In the genomic region with DNA sequence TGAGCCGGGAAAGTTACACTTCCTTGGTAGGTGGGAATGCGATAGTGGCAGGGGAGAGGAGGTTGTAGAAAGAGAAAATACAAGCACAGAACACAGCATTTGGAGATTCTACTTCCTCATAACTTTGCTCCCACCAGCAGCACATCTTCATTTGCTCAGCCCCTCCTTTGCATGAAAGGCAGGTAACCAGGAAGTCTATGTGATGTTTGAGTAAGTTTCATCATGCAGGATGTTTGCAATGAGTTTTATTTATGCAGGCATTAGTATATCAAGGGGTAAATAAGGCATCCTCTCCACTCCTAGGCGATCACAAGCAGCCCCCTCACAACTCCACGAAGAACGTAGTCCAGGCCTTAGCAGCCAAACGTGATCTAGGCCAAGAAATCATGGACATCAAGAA, we compare ENCODE assay signal across 35 cellular contexts. TPM values are rescaled to one million over a fixed set of nuclear protein-coding genes. Genes with fewer than 3 reads are reported as not detected.
"Had no signal": no experiment of that assay in that cellular context is flagged by ENCODE, and none has a peak within 500 bp of the region (broad histone marks: within the 10 kb centered on the region; RNA-seq: fewer than 3 reads in every experiment).

No MANE protein-coding gene starts in this region.

- H3K9me3 Mint-ChIP-seq: activated B cell treated with CpG ODN at 0.5 μM for 24 hours; activated CD4-positive, alpha-beta memory T cell treated with anti-CD3 and anti-CD28 coated beads, Interleukin-2, amount 10 ng/mL, durations not matched to agents 7 days and 5 days; activated naive CD4-positive, alpha-beta T cell treated with anti-CD3 and anti-CD28 coated beads, Interleukin-2, amount 10 ng/mL, durations not matched to agents 7 days and 5 days; activated naive CD8-positive, alpha-beta T cell treated with anti-CD3 and anti-CD28 coated beads, Interleukin-2, amount 50 U/mL, for 24 hours; brain; T-cell had no signal

- H3K9me3 ChIP-seq: MG63 had no signal

- H3K27me3 Mint-ChIP-seq: activated naive CD8-positive, alpha-beta T cell had no signal

- H3K27ac Mint-ChIP-seq: activated B cell treated with CpG ODN at 0.5 μM for 24 hours; activated CD4-positive, alpha-beta memory T cell treated with anti-CD3 and anti-CD28 coated beads, Interleukin-2, amount 10 ng/mL, durations not matched to agents 7 days and 5 days; activated CD8-positive, alpha-beta memory T cell treated with anti-CD3 and anti-CD28 coated beads, Interleukin-2, amount 10 ng/mL, durations not matched to agents 7 days and 5 days; activated naive CD4-positive, alpha-beta T cell treated with anti-CD3 and anti-CD28 coated beads, Interleukin-2, amount 10 ng/mL, durations not matched to agents 7 days and 5 days; activated naive CD8-positive, alpha-beta T cell; activated naive CD8-positive, alpha-beta T cell treated with anti-CD3 and anti-CD28 coated beads, Interleukin-2, amount 50 U/mL, for 24 hours; brain; T-cell; T-helper 17 cell had no signal

- H3K4me3 Mint-ChIP-seq: activated B cell treated with CpG ODN at 0.5 μM for 24 hours; activated CD4-positive, alpha-beta memory T cell treated with anti-CD3 and anti-CD28 coated beads, Interleukin-2, amount 10 ng/mL, durations not matched to agents 7 days and 5 days; activated CD8-positive, alpha-beta memory T cell treated with anti-CD3 and anti-CD28 coated beads, Interleukin-2, amount 10 ng/mL, durations not matched to agents 7 days and 5 days; activated naive CD4-positive, alpha-beta T cell treated with anti-CD3 and anti-CD28 coated beads, Interleukin-2, amount 10 ng/mL, durations not matched to agents 7 days and 5 days; activated naive CD8-positive, alpha-beta T cell; activated naive CD8-positive, alpha-beta T cell treated with anti-CD3 and anti-CD28 coated beads, Interleukin-2, amount 50 U/mL, for 24 hours; T-cell; T-helper 17 cell had no signal

- ATAC-seq: activated CD8-positive, alpha-beta memory T cell treated with anti-CD3 and anti-CD28 coated beads, Interleukin-2, amount 10 ng/mL, durations not matched to agents 7 days and 5 days; activated naive CD8-positive, alpha-beta T cell treated with anti-CD3 and anti-CD28 coated beads, Interleukin-2, amount 50 U/mL, for 24 hours; Right ventricle myocardium inferior; SK-N-SH treated with all-trans-retinoic acid at 6 μM for 48 hours; T-cell; T-helper 17 cell had no signal

- H3K36me3 Mint-ChIP-seq: activated CD8-positive, alpha-beta memory T cell treated with anti-CD3 and anti-CD28 coated beads, Interleukin-2, amount 10 ng/mL, durations not matched to agents 7 days and 5 days; activated naive CD4-positive, alpha-beta T cell treated with anti-CD3 and anti-CD28 coated beads, Interleukin-2, amount 10 ng/mL, durations not matched to agents 7 days and 5 days; activated naive CD8-positive, alpha-beta T cell; T-cell had no signal

- H3K4me3 ChIP-seq: MG63, PC-9 had no signal

- H3K27ac ChIP-seq: PC-9, RWPE1, VCaP had no signal

- H3K36me3 ChIP-seq: MG63 had no signal

- H3K27me3 ChIP-seq: MG63 had no signal

- FAIRE-seq: RCC 7860 had no signal

- DNase-seq: activated B cell treated with CpG ODN at 0.5 μM for 24 hours; activated CD4-positive, alpha-beta memory T cell treated with anti-CD3 and anti-CD28 coated beads, Interleukin-2, amount 10 ng/mL, durations not matched to agents 7 days and 5 days; activated CD4-positive, alpha-beta T cell treated with anti-CD3 and anti-CD28 coated beads for 4 hours; activated CD4-positive, CD25-positive, alpha-beta regulatory T cell treated with anti-CD3 and anti-CD28 coated beads, Interleukin-2, amount 50 U/mL, for 72 hours; activated CD8-positive, alpha-beta memory T cell treated with anti-CD3 and anti-CD28 coated beads for 24 hours; activated CD8-positive, alpha-beta memory T cell treated with anti-CD3 and anti-CD28 coated beads, Interleukin-2, amount 10 ng/mL, durations not matched to agents 7 days and 5 days; activated CD8-positive, alpha-beta memory T cell treated with anti-CD3 and anti-CD28 coated beads, Interleukin-2, amount 50 U/mL, for 48 hours; activated effector memory CD4-positive, alpha-beta T cell treated with Interleukin-2 at 50 U/mL for 16 hours; activated naive CD4-positive, alpha-beta T cell treated with anti-CD3 and anti-CD28 coated beads, Interleukin-2, amount 10 ng/mL, durations not matched to agents 7 days and 5 days; activated naive CD8-positive, alpha-beta T cell treated with anti-CD3 and anti-CD28 coated beads, Interleukin-2, amount 50 U/mL, for 24 hours; activated T-cell treated with anti-CD3 and anti-CD28 coated beads, Interleukin-2, amount 50 U/mL, for 48 hours; anterior cingulate cortex; central memory CD4-positive, alpha-beta T cell; Karpas-422; MG63; MV-4-11; NCI-H1092; NCI-H1436 treated with DMSO at 0.1 percent for 48 hours; NCI-H1694 treated with DMSO at 0.1 percent for 48 hours; NCI-H2029; NCI-H510A; NCI-H526; NCI-H748 treated with DMSO at 0.1 percent for 48 hours; NK-92 treated with Interleukin-12 subunit alpha and Interleukin-12 subunit beta, amount 100 ng/mL, for 24 hours; SIG-M5; T-cell; T-helper 17 cell had no signal

RNA-seq across cellular contexts. Expression of a gene that starts 5.0 kb away (rescaled TPM):
- total RNA-seq: PC-9 had no signal
